Comparison of ENCODE assay signal across 15 cellular contexts in genomic region chr15:48642795-48643194, GRCh38. TPM values are rescaled to one million over a fixed set of nuclear protein-coding genes. Genes with fewer than 3 reads are reported as not detected.
DNase-seq lines count a peak whose midpoint lies in the region; TF ChIP-seq lines count a peak whose summit lies in the region.
"Had no signal": no experiment of that assay in that cellular context is flagged by ENCODE, and none has a peak within 500 bp of the region (broad histone marks: within the 10 kb centered on the region; RNA-seq: fewer than 3 reads in every experiment).

No MANE protein-coding gene starts in this region.

- TF ChIP-seq POLR2A in testis (IDR thresholded peaks at IDR 0.05): no peak

- H3K4me1 Mint-ChIP-seq in brain (peaks cover 52% of the 10 kb centered on the region), mesothelial cell of epicardium (peaks cover 25% of the 10 kb centered on the region)

- no peak overlapping the region for H3K9ac ChIP-seq in MM.1S (ENCODE audit: low read length)

- no peak for TF ChIP-seq CTCF in HFF-Myc (IDR thresholded peaks at IDR 0.05; ENCODE audit: low read depth, low read length, missing control alignments)
- TF ChIP-seq CTCF in brain (conservative IDR thresholded peaks at IDR 0.05): no peak
- TF ChIP-seq CTCF in mesothelial cell of epicardium (IDR thresholded peaks at IDR 0.05; ENCODE audit: unreplicated experiment): no peak
- TF ChIP-seq CTCF in testis (IDR thresholded peaks at IDR 0.05): no peak
- no peak for TF ChIP-seq CTCF in OCI-LY7 (conservative IDR thresholded peaks at IDR 0.05; ENCODE audit: low read length)
- TF ChIP-seq CTCF in MM.1S (IDR thresholded peaks at IDR 0.05; ENCODE audit: low read length): no peak

- intact Hi-C loops in testis (cut with DNase I; ENCODE audit: low total_unique reads): no loop called here
- intact Hi-C loops in OCI-LY7 (cut with micrococcal nuclease; ENCODE audit: unreplicated experiment): no loop called here

- H3K27me3 ChIP-seq in testis (no peaks in the 10 kb centered on the region), MM.1S (replicated peaks; ENCODE audit: insufficient read depth, low read length) (peaks cover 6% of the 10 kb centered on the region; the same call in 1 of the 2 replicates)

- peaks cover 36% of the 10 kb centered on the region for H3K27me3 Mint-ChIP-seq in brain
- H3K27me3 Mint-ChIP-seq in mesothelial cell of epicardium (ENCODE audit: low read depth): peaks cover 27% of the 10 kb centered on the region

- POLR2A ChIA-PET in OCI-LY7 (lab: Charles Lee): no interaction called here

- H3K79me2 ChIP-seq in OCI-LY7 (ENCODE audit: insufficient read depth, low read depth, low read length) (no peaks in the 10 kb centered on the region), MM.1S (ENCODE audit: low read length) (no peaks in the 10 kb centered on the region)

- BruUV-seq in OCI-LY7 (replicated peaks; lab: Mats Ljungman, UMichigan): no TSS peak

- H3K36me3 Mint-ChIP-seq in brain (peaks cover 5% of the 10 kb centered on the region), mesothelial cell of epicardium (no peaks in the 10 kb centered on the region)

- H3K4me2 ChIP-seq in OCI-LY7 (ENCODE audit: low read length) (no peak overlapping the region), MM.1S (ENCODE audit: low read depth, low read length) (no peak overlapping the region)

- H3K27ac ChIP-seq in testis (peak overlapping the region; percentile 96 to 98), OCI-LY7 (ENCODE audit: low read depth, low read length, poor library complexity, severe bottlenecking) (no peak overlapping the region), MM.1S (ENCODE audit: low read length) (no peak overlapping the region)

- H2AFZ ChIP-seq in OCI-LY7 (ENCODE audit: low read length): no peak overlapping the region
- H2AFZ ChIP-seq in MM.1S (ENCODE audit: low read length): no peak overlapping the region

- H3F3A ChIP-seq in MM.1S (ENCODE audit: insufficient read depth, low read length): peaks cover 4% of the 10 kb centered on the region; the same call in 1 of the 2 replicates

- CTCF ChIA-PET in OCI-LY7 (lab: Charles Lee; ENCODE audit: unreplicated experiment): no interaction called here

- no peaks in the 10 kb centered on the region for H3K9me3 ChIP-seq in testis
- H3K9me3 ChIP-seq in OCI-LY7 (ENCODE audit: low read length): no peaks in the 10 kb centered on the region
- no peaks in the 10 kb centered on the region for H3K9me3 ChIP-seq in MM.1S (replicated peaks; ENCODE audit: insufficient read depth, low read length)

- H3K36me3 ChIP-seq in testis (ENCODE audit: low read depth, missing control alignments) (no peaks in the 10 kb centered on the region), OCI-LY7 (ENCODE audit: insufficient read depth, low read length) (no peaks in the 10 kb centered on the region), MM.1S (replicated peaks; ENCODE audit: insufficient read depth, low read length) (no peaks in the 10 kb centered on the region)

- DNase-seq in HFF-Myc (ENCODE audit: extremely low read depth, low read depth): no peak
- no peak for DNase-seq in mesothelial cell of epicardium (ENCODE audit: low spot score in 2 of 2, unreplicated experiment in 2 of 2)
- no peak for DNase-seq in testis
- no peak for DNase-seq in NCI-H1105 treated with DMSO at 0.1 percent for 48 hours (lab: John Stamatoyannopoulos, UW)
- DNase-seq in OCI-LY7 (ENCODE audit: low spot score): no peak
- no peak for DNase-seq in SW480 (ENCODE audit: low spot score)
- no peak for DNase-seq in MM.1S
- DNase-seq: activated naive CD4-positive, alpha-beta T cell; COR-L47; H7; NCI-H187; NK-92 treated with Interleukin-12 subunit alpha and Interleukin-12 subunit beta, amount 100 ng/mL, for 24 hours; stimulated activated CD4-positive, alpha-beta T cell treated with anti-CD3 and anti-CD28 coated beads, Interleukin-12 subunit alpha, Interleukin-12 subunit beta, amount 100 ng/mL, for 4 hours; SW 1271 had no signal

- H3K9me2 ChIP-seq in OCI-LY7 (ENCODE audit: insufficient read depth, low read length): no peaks in the 10 kb centered on the region
- H3K9me2 ChIP-seq in MM.1S (replicated peaks; ENCODE audit: insufficient read depth, low read length): no peaks in the 10 kb centered on the region

- H4K20me1 ChIP-seq in OCI-LY7 (ENCODE audit: insufficient read depth, low read length): no peaks in the 10 kb centered on the region
- no peaks in the 10 kb centered on the region for H4K20me1 ChIP-seq in MM.1S (ENCODE audit: insufficient read depth, low read length)

- WGBS in testis, 2 donors: 52 to 55% methylated on average over 1 of the region's 1 CpG

- H3K4me3 Mint-ChIP-seq in brain (peak overlapping the region; percentile 84 to 92 (median 86)), mesothelial cell of epicardium (peak overlapping the region; percentile 72)

- H3K9me3 Mint-ChIP-seq in brain (no peaks in the 10 kb centered on the region), mesothelial cell of epicardium (no peaks in the 10 kb centered on the region)

- H3K4me3 ChIP-seq in HFF-Myc (replicated peaks; ENCODE audit: low read depth, low read length): peak overlapping the region; percentile 85
- H3K4me3 ChIP-seq in testis: peak overlapping the region; percentile 82 to 94
- no peak overlapping the region for H3K4me3 ChIP-seq in OCI-LY7 (ENCODE audit: low read depth, low read length, poor library complexity, severe bottlenecking)
- no peak overlapping the region for H3K4me3 ChIP-seq in MM.1S (ENCODE audit: low read length)

- peak overlapping the region in 1 of 5 experiments; percentile 89 for H3K27ac Mint-ChIP-seq in brain
- H3K27ac Mint-ChIP-seq in mesothelial cell of epicardium: no peak overlapping the region

- H3K4me1 ChIP-seq in testis (peaks cover 11% of the 10 kb centered on the region), OCI-LY7 (ENCODE audit: insufficient read depth, low read length, poor library complexity, severe bottlenecking) (no peaks in the 10 kb centered on the region), MM.1S (ENCODE audit: low read length) (no peaks in the 10 kb centered on the region)

RNA-seq across cellular contexts. Expression of gene FBN1, which starts 2.7 kb away (rescaled TPM):
- polyA plus RNA-seq in brain (ENCODE audit: insufficient read depth, low read depth, low replicate concordance): 5.1 TPM
- 60.3 to 67.9 TPM (median 62.6 TPM) in 3 replicates for total RNA-seq in mesothelial cell of epicardium
- 10 to 100 TPM; 48.5 to 68.7 TPM for total RNA-seq in testis
- polyA plus RNA-seq in testis (ENCODE audit: insufficient read depth, low read depth, low replicate concordance): 77.1 TPM
- 1.0 and 2.3 TPM in 2 replicates for total RNA-seq in OCI-LY7 (2014; rRNA removed; shearing (Covaris generic))
- total RNA-seq in OCI-LY7 (2022): 0.68 TPM in 2 replicates

Comparison
In these comparisons a context has a peak if more than half of its experiments do, and no peak if none do; other contexts are left out.
1. H3K4me3 ChIP-seq: peak in HFF-Myc (single experiment) and testis (2 of 2); none in OCI-LY7 (single experiment) and MM.1S (single experiment).
2. H3K27ac ChIP-seq: peak in testis (2 of 2); none in OCI-LY7 (single experiment) and MM.1S (single experiment).
3. RNA of gene FBN1, which starts 2.7 kb away (total RNA-seq): 48.5 to 68.7 TPM in testis and 60.3 to 67.9 TPM in mesothelial cell of epicardium; 0.68 to 2.3 TPM in OCI-LY7; every median in the first group is over 10 times any median in the second.